ENCODE assay signal across 1 cellular context in genomic region chr2:44167908-44168683, GRCh38.
TF ChIP-seq lines count a peak whose summit lies in the region.

No MANE protein-coding gene starts in this region.

TF ChIP-seq in K562, 482 proteins besides CTCF, POLR2A, EP300 and RAD21 (continued from another document and continues in another):
- TF ChIP-seq, protein P1, sequence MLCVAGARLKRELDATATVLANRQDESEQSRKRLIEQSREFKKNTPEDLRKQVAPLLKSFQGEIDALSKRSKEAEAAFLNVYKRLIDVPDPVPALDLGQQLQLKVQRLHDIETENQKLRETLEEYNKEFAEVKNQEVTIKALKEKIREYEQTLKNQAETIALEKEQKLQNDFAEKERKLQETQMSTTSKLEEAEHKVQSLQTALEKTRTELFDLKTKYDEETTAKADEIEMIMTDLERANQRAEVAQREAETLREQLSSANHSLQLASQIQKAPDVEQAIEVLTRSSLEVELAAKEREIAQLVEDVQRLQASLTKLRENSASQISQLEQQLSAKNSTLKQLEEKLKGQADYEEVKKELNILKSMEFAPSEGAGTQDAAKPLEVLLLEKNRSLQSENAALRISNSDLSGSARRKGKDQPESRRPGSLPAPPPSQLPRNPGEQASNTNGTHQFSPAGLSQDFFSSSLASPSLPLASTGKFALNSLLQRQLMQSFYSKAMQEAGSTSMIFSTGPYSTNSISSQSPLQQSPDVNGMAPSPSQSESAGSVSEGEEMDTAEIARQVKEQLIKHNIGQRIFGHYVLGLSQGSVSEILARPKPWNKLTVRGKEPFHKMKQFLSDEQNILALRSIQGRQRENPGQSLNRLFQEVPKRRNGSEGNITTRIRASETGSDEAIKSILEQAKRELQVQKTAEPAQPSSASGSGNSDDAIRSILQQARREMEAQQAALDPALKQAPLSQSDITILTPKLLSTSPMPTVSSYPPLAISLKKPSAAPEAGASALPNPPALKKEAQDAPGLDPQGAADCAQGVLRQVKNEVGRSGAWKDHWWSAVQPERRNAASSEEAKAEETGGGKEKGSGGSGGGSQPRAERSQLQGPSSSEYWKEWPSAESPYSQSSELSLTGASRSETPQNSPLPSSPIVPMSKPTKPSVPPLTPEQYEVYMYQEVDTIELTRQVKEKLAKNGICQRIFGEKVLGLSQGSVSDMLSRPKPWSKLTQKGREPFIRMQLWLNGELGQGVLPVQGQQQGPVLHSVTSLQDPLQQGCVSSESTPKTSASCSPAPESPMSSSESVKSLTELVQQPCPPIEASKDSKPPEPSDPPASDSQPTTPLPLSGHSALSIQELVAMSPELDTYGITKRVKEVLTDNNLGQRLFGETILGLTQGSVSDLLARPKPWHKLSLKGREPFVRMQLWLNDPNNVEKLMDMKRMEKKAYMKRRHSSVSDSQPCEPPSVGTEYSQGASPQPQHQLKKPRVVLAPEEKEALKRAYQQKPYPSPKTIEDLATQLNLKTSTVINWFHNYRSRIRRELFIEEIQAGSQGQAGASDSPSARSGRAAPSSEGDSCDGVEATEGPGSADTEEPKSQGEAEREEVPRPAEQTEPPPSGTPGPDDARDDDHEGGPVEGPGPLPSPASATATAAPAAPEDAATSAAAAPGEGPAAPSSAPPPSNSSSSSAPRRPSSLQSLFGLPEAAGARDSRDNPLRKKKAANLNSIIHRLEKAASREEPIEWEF (CRISPR knock-in tag; IDR thresholded peaks at IDR 0.05) = no peak
- TF ChIP-seq TARDBP (IDR thresholded peaks at IDR 0.05) (peak; percentile 92), PTTG1 (tag; IDR thresholded peaks at IDR 0.05; ENCODE audit: low read depth) (no peak), HES1 (IDR thresholded peaks at IDR 0.05; ENCODE audit: low read depth) (no peak), L3MBTL2 (IDR thresholded peaks at IDR 0.05) (peak; percentile 98), FOXK1 (CRISPR knock-in tag; IDR thresholded peaks at IDR 0.05; ENCODE audit: borderline replicate concordance) (peak; percentile 93), CHCHD3 (CRISPR knock-in tag; IDR thresholded peaks at IDR 0.05) (no peak), TFAM (CRISPR knock-in tag; conservative IDR thresholded peaks at IDR 0.05) (no peak), EP400 (IDR thresholded peaks at IDR 0.05) (peak; percentile 83), ZFX (CRISPR knock-in tag; IDR thresholded peaks at IDR 0.05) (no peak; the same call in 1 of the 2 replicates), SRSF3 (IDR thresholded peaks at IDR 0.05; ENCODE audit: insufficient read depth, low read length) (no peak), NRF1 (conservative IDR thresholded peaks at IDR 0.05 in 1 of 2, IDR thresholded peaks at IDR 0.05 in 1 of 2) (peak; percentile 77 to 82), CBX3 (IDR thresholded peaks at IDR 0.05; ENCODE audit: borderline replicate concordance in 1 of 2, low read length in 2 of 2) (peak in 1 of 2 experiments; percentile 66; a peak in 1 of 3 replicates), KDM1A (IDR thresholded peaks at IDR 0.05) (no peak), MYBL2 (IDR thresholded peaks at IDR 0.05; ENCODE audit: low read depth) (peak; percentile 89), MYBL2 (CRISPR knock-in tag; IDR thresholded peaks at IDR 0.05; ENCODE audit: borderline replicate concordance) (no peak), ZNF431 (CRISPR knock-in tag; IDR thresholded peaks at IDR 0.05) (no peak), ZNF143 (CRISPR knock-in tag; IDR thresholded peaks at IDR 0.05) (no peak), ZNF253 (CRISPR knock-in tag; conservative IDR thresholded peaks at IDR 0.05) (no peak), HOXB6 (CRISPR knock-in tag; IDR thresholded peaks at IDR 0.05; ENCODE audit: borderline replicate concordance) (no peak), FOS (IDR thresholded peaks at IDR 0.05; ENCODE audit: extremely low read depth, insufficient read length) (peak; percentile 95), PML (IDR thresholded peaks at IDR 0.05; ENCODE audit: low read length) (peak; percentile 79), HCFC1 (IDR thresholded peaks at IDR 0.05; ENCODE audit: low read depth, low read length) (peak; percentile 57), POLR2H (tag; IDR thresholded peaks at IDR 0.05; ENCODE audit: low read depth) (peak; percentile 95), ZBTB33 (CRISPR knock-in tag; IDR thresholded peaks at IDR 0.05) (0 out of 2 replicates have a peak, but pooled peaks have one; percentile 15), TAF9B (IDR thresholded peaks at IDR 0.05; ENCODE audit: partially characterized antibody) (peak; percentile 9), MYC (IDR thresholded peaks at IDR 0.05; ENCODE audit: low read depth, low read length) (peak; percentile 76), MYC (CRISPR knock-in tag; IDR thresholded peaks at IDR 0.05; ENCODE audit: borderline replicate concordance, low read depth) (no peak), ZNF436 (CRISPR knock-in tag; IDR thresholded peaks at IDR 0.05) (no peak), EWSR1 (IDR thresholded peaks at IDR 0.05; ENCODE audit: borderline replicate concordance, low read depth, partially characterized antibody) (no peak), MEIS2 (IDR thresholded peaks at IDR 0.05; ENCODE audit: partially characterized antibody) (peak; percentile 68), NR2C1 (IDR thresholded peaks at IDR 0.05) (peak; percentile 86), NR2C1 (tag; IDR thresholded peaks at IDR 0.05) (0 out of 2 replicates have a peak, but pooled peaks have one; percentile 0), KAT2B (IDR thresholded peaks at IDR 0.05; ENCODE audit: low read depth, low read length) (no peak), NR1H2 (CRISPR knock-in tag; IDR thresholded peaks at IDR 0.05) (no peak), POLR2AphosphoS5 (IDR thresholded peaks at IDR 0.05; ENCODE audit: control insufficient read depth, insufficient read depth, low read depth, low read length) (peak; percentile 40; the same call in 1 of the 2 replicates), CHD2 (IDR thresholded peaks at IDR 0.05; ENCODE audit: low read depth, low read length) (peak; percentile 89), HNRNPUL1 (IDR thresholded peaks at IDR 0.05; ENCODE audit: low read length) (no peak), SAFB2 (IDR thresholded peaks at IDR 0.05; ENCODE audit: borderline replicate concordance, low read depth, low read length, severe bottlenecking) (no peak), FOXK2 (conservative IDR thresholded peaks at IDR 0.05 in 1 of 2, IDR thresholded peaks at IDR 0.05 in 1 of 2; ENCODE audit: low read depth in 2 of 2) (peak; percentile 85 to 92; a peak in 3 of 4 replicates), KAT7 (CRISPR knock-in tag; IDR thresholded peaks at IDR 0.05; ENCODE audit: borderline replicate concordance) (no peak), ETV1 (tag; conservative IDR thresholded peaks at IDR 0.05; ENCODE audit: low read depth) (no peak), TBL1XR1 (IDR thresholded peaks at IDR 0.05; ENCODE audit: low read length in 2 of 2) (peak in 1 of 2 experiments; percentile 38; a peak in 1 of 4 replicates), SLC30A9 (CRISPR knock-in tag; IDR thresholded peaks at IDR 0.05) (no peak)
- TF ChIP-seq, protein P2, sequence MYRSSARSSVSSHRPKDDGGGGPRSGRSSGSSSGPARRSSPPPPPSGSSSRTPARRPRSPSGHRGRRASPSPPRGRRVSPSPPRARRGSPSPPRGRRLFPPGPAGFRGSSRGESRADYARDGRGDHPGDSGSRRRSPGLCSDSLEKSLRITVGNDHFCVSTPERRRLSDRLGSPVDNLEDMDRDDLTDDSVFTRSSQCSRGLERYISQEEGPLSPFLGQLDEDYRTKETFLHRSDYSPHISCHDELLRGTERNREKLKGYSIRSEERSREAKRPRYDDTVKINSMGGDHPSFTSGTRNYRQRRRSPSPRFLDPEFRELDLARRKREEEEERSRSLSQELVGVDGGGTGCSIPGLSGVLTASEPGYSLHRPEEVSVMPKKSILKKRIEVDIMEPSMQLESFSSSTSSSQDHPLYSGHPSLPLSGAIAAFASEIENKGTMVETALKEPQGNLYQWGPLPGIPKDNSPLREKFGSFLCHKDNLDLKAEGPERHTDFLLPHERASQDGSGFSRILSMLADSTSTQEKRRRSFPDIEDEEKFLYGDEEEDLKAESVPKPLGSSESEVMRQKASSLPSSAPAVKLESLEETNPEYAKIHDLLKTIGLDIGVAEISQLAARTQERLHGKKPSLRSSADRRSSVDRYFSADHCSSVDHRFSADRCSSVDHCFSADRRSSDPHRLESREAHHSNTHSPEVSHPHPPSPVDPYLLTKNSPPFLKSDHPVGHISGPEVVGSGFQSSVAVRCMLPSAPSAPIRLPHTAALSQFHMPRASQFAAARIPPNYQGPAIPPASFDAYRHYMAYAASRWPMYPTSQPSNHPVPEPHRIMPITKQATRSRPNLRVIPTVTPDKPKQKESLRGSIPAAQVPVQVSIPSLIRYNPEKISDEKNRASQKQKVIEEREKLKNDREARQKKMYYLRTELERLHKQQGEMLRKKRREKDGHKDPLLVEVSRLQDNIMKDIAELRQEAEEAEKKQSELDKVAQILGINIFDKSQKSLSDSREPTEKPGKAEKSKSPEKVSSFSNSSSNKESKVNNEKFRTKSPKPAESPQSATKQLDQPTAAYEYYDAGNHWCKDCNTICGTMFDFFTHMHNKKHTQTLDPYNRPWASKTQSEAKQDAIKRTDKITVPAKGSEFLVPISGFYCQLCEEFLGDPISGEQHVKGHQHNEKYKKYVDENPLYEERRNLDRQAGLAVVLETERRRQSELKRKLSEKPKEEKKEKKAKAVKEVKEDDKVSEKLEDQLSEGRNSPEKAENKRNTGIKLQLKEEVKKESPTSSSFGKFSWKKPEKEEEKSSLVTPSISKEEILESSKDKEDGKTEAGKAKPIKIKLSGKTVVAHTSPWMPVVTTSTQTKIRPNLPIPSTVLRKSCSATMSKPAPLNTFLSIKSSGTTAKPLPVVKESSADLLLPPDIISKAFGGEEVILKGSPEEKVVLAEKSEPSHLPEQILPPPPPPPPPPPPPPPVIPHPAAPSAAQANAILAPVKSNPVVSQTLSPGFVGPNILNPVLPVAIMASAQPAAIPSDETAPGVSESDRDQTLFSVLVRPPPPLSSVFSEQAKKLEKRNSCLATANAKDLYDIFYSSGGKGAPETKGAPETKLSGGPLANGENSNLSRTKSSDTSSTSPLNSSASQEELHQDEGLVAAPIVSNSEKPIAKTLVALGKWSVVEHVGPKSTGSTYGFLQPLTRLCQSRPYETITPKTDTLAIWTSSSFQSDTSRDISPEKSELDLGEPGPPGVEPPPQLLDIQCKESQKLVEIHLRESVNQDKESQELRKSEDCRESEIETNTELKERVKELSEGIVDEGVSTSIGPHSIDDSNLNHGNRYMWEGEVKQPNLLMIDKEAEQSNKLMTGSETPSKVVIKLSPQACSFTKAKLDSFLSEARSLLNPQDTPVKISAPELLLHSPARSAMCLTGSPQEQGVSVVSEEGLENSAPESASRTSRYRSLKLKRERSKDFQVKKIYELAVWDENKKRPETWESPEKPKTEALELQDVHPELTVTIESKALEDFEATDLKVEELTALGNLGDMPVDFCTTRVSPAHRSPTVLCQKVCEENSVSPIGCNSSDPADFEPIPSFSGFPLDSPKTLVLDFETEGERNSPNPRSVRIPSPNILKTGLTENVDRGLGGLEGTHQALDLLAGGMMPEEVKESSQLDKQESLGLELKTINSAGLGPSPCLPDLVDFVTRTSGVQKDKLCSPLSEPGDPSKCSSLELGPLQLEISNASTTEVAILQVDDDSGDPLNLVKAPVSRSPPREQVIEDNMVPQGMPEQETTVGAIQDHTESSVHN (IDR thresholded peaks at IDR 0.05; ENCODE audit: borderline replicate concordance in 1 of 2, low read depth in 1 of 2) = no peak
- TF ChIP-seq, protein P3, sequence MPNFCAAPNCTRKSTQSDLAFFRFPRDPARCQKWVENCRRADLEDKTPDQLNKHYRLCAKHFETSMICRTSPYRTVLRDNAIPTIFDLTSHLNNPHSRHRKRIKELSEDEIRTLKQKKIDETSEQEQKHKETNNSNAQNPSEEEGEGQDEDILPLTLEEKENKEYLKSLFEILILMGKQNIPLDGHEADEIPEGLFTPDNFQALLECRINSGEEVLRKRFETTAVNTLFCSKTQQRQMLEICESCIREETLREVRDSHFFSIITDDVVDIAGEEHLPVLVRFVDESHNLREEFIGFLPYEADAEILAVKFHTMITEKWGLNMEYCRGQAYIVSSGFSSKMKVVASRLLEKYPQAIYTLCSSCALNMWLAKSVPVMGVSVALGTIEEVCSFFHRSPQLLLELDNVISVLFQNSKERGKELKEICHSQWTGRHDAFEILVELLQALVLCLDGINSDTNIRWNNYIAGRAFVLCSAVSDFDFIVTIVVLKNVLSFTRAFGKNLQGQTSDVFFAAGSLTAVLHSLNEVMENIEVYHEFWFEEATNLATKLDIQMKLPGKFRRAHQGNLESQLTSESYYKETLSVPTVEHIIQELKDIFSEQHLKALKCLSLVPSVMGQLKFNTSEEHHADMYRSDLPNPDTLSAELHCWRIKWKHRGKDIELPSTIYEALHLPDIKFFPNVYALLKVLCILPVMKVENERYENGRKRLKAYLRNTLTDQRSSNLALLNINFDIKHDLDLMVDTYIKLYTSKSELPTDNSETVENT (CRISPR knock-in tag; IDR thresholded peaks at IDR 0.05) = 0 out of 2 replicates have a peak, but pooled peaks have one; percentile 26
- TF ChIP-seq, protein P4, sequence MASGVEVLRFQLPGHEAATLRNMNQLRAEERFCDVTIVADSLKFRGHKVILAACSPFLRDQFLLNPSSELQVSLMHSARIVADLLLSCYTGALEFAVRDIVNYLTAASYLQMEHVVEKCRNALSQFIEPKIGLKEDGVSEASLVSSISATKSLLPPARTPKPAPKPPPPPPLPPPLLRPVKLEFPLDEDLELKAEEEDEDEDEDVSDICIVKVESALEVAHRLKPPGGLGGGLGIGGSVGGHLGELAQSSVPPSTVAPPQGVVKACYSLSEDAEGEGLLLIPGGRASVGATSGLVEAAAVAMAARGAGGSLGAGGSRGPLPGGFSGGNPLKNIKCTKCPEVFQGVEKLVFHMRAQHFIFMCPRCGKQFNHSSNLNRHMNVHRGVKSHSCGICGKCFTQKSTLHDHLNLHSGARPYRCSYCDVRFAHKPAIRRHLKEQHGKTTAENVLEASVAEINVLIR (CRISPR knock-in tag; IDR thresholded peaks at IDR 0.05) = peak; percentile 57; the same call in 1 of the 2 replicates
